ENCODE assay signal across 25 cellular contexts in genomic region chr2:163730556-163730955, GRCh38. TPM values are rescaled to one million over a fixed set of nuclear protein-coding genes. Genes with fewer than 3 reads are reported as not detected.
DNase-seq lines count a peak whose midpoint lies in the region; ATAC-seq and TF ChIP-seq lines count a peak whose summit lies in the region.
"Had no signal": no experiment of that assay in that cellular context is flagged by ENCODE, and none has a peak within 500 bp of the region (broad histone marks: within the 10 kb centered on the region; RNA-seq: fewer than 3 reads in every experiment).

No MANE protein-coding gene starts in this region.

- no peaks in the 10 kb centered on the region for H3K27me3 ChIP-seq in adipocyte (replicated peaks; ENCODE audit: control insufficient read depth, insufficient read depth, low read length)
- H3K27me3 ChIP-seq in gastroesophageal sphincter, result no peaks in the 10 kb centered on the region
- peaks cover 0 to 17% (median 0%) of the 10 kb centered on the region in 7 donors for H3K27me3 ChIP-seq in spleen (replicated peaks in 1 of 7)
- H3K27me3 ChIP-seq in hepatocyte, result no peaks in the 10 kb centered on the region
- H3K27me3 ChIP-seq in neuronal stem cell (ENCODE audit: control insufficient read depth in 3 of 3, insufficient read depth in 3 of 3, low read depth in 1 of 3, low read length in 3 of 3), result no peaks in the 10 kb centered on the region

- H3K27me3 Mint-ChIP-seq in HFFc6 (ENCODE audit: insufficient read depth), result no peaks in the 10 kb centered on the region

- no peak overlapping the region for H3K9ac ChIP-seq in adipocyte (ENCODE audit: low read length)
- H3K9ac ChIP-seq in neuronal stem cell (ENCODE audit: low read depth, low read length, poor library complexity), result no peak overlapping the region
- H3K9ac ChIP-seq: KMS-11 had no signal

- no peak overlapping the region for H2BK12ac ChIP-seq in neuronal stem cell (ENCODE audit: low read length)

- H3K36me3 ChIP-seq in adipocyte (ENCODE audit: control insufficient read depth, insufficient read depth, low read length, severe bottlenecking), result no peaks in the 10 kb centered on the region
- H3K36me3 ChIP-seq in gastroesophageal sphincter, result no peaks in the 10 kb centered on the region
- H3K36me3 ChIP-seq in spleen, result no peaks in the 10 kb centered on the region
- H3K36me3 ChIP-seq in hepatocyte (replicated peaks; ENCODE audit: insufficient read depth, low read depth), result no peaks in the 10 kb centered on the region
- no peaks in the 10 kb centered on the region for H3K36me3 ChIP-seq in neuronal stem cell (replicated peaks in 1 of 2; ENCODE audit: control insufficient read depth in 2 of 2, insufficient read depth in 2 of 2, low read length in 2 of 2)
- H3K36me3 ChIP-seq: HAP-1, suprapubic skin had no signal

- peaks cover 49% of the 10 kb centered on the region for H3K4me1 Mint-ChIP-seq in HFFc6 (ENCODE audit: low read depth)
- H3K4me1 Mint-ChIP-seq: activated CD4-positive, alpha-beta memory T cell treated with anti-CD3 and anti-CD28 coated beads, Interleukin-2, amount 10 ng/mL, durations not matched to agents 7 days and 5 days; activated T-helper 17 cell treated with anti-CD3 and anti-CD28 coated beads, Interleukin-2, amount 50 U/mL, for 72 hours; CD14-positive monocyte; central memory CD8-positive, alpha-beta T cell; stimulated activated effector memory CD8-positive, alpha-beta T cell treated with anti-CD3 and anti-CD28 coated beads, Interleukin-12 subunit alpha, Interleukin-12 subunit beta, amount 100 ng/mL, for 72 hours had no signal

- 92 to 96% methylated on average over 1 of the region's 1 CpG for WGBS in gastroesophageal sphincter (ENCODE audit: low coverage in 1 of 2), 2 donors
- WGBS in spleen, 5 donors, result 80 to 94% (median 82%) methylated on average over 1 of the region's 1 CpG
- 94% methylated on average over 1 of the region's 1 CpG for WGBS in hepatocyte (ENCODE audit: low lambda C conversion rate, missing lambda C conversion rate)
- WGBS in neuronal stem cell (ENCODE audit: extremely low coverage in 2 of 2, insufficient read length in 2 of 2, insufficient replicate concordance in 1 of 2), 2 donors, result no CpG with 5 or more reads among the region's 1 CpG

- H2BK120ac ChIP-seq in neuronal stem cell (ENCODE audit: low read depth, low read length), result no peak overlapping the region

- no peak overlapping the region for H2BK5ac ChIP-seq in neuronal stem cell (ENCODE audit: low read length)

- peak overlapping the region; percentile 55; the same call in 1 of the 2 replicates for H3K4me3 Mint-ChIP-seq in HFFc6
- H3K4me3 Mint-ChIP-seq: activated CD4-positive, alpha-beta memory T cell treated with anti-CD3 and anti-CD28 coated beads, Interleukin-2, amount 10 ng/mL, durations not matched to agents 7 days and 5 days; activated T-helper 17 cell treated with anti-CD3 and anti-CD28 coated beads, Interleukin-2, amount 50 U/mL, for 72 hours; CD14-positive monocyte; central memory CD8-positive, alpha-beta T cell; stimulated activated effector memory CD8-positive, alpha-beta T cell treated with anti-CD3 and anti-CD28 coated beads, Interleukin-12 subunit alpha, Interleukin-12 subunit beta, amount 100 ng/mL, for 72 hours; T-helper 1 cell treated with Interleukin-12 subunit alpha and Interleukin-12 subunit beta and Interleukin-4 antibody, amounts not matched to agents 30 μg/mL and 1 μg/mL, for 36 hours had no signal

- no peak overlapping the region for H4K91ac ChIP-seq in neuronal stem cell (ENCODE audit: low read depth, low read length, poor library complexity)

- H3K27ac ChIP-seq in gastroesophageal sphincter (peak overlapping the region in 3 of 4 donors; percentile 36 to 95 (median 92)), spleen (peak overlapping the region in 7 of 8 donors; percentile 88 to 95 (median 91)), hepatocyte (no peak overlapping the region), neuronal stem cell (replicated peaks; ENCODE audit: low read length) (no peak overlapping the region)
- H3K27ac ChIP-seq: KMS-11, SK-N-MC, suprapubic skin had no signal

- no peak overlapping the region for H2AK5ac ChIP-seq in neuronal stem cell (ENCODE audit: low read depth, low read length)

- H3K4me1 ChIP-seq in adipocyte (ENCODE audit: control insufficient read depth, insufficient read depth, low read length) (peaks cover 34% of the 10 kb centered on the region), gastroesophageal sphincter (peaks cover 0 to 37% (median 0%) of the 10 kb centered on the region in 3 donors), spleen (peaks cover 0 to 25% (median 9%) of the 10 kb centered on the region in 6 donors), hepatocyte (ENCODE audit: insufficient read depth) (no peaks in the 10 kb centered on the region), neuronal stem cell (ENCODE audit: control insufficient read depth in 2 of 2, insufficient read depth in 1 of 2, low read depth in 1 of 2, low read length in 2 of 2) (peaks cover 0 to 13% of the 10 kb centered on the region in 2 donors)

- H3K23ac ChIP-seq in neuronal stem cell (ENCODE audit: low read depth, low read length, poor library complexity), result no peak overlapping the region

- H3K9me3 ChIP-seq in adipocyte (ENCODE audit: control insufficient read depth, low read length), result no peaks in the 10 kb centered on the region
- H3K9me3 ChIP-seq in gastroesophageal sphincter, result no peaks in the 10 kb centered on the region
- H3K9me3 ChIP-seq in spleen, result no peaks in the 10 kb centered on the region
- H3K9me3 ChIP-seq in hepatocyte (ENCODE audit: low read depth), result no peaks in the 10 kb centered on the region
- H3K9me3 ChIP-seq in neuronal stem cell (replicated peaks in 1 of 2; ENCODE audit: control insufficient read depth in 2 of 2, insufficient read depth in 1 of 2, low read depth in 1 of 2, low read length in 2 of 2), result no peaks in the 10 kb centered on the region
- H3K9me3 ChIP-seq: HAP-1, suprapubic skin had no signal

- H3K14ac ChIP-seq in neuronal stem cell (ENCODE audit: low read length), result no peak overlapping the region

- H2BK15ac ChIP-seq in neuronal stem cell (ENCODE audit: low read length), result no peak overlapping the region

- H3K4ac ChIP-seq in neuronal stem cell (ENCODE audit: low read length), result no peak overlapping the region

- intact Hi-C loops in spleen (cut with DNase I; ENCODE audit: low total_unique reads), result no loop called here

- H4K8ac ChIP-seq in neuronal stem cell (ENCODE audit: low read depth, low read length), result no peak overlapping the region

- TF ChIP-seq CTCF in HFFc6 (IDR thresholded peaks at IDR 0.05) (no peak), gastroesophageal sphincter (IDR thresholded peaks at IDR 0.05) (no peak), spleen (IDR thresholded peaks at IDR 0.05 in 8 of 11, conservative IDR thresholded peaks at IDR 0.05 in 3 of 11) (no peak), hepatocyte (IDR thresholded peaks at IDR 0.05; ENCODE audit: poor library complexity) (no peak)

- no peak for DNase-seq in HFFc6
- DNase-seq in adipocyte (ENCODE audit: low read depth), result no peak
- no peak for DNase-seq in spleen
- DNase-seq in hepatocyte (ENCODE audit: low spot score), result no peak
- DNase-seq in germinal center (ENCODE audit: low spot score), result no peak
- DNase-seq in neuronal stem cell (ENCODE audit: low spot score), result no peak
- DNase-seq in NCI-H446 treated with DMSO at 0.1 percent for 48 hours (lab: John Stamatoyannopoulos, UW), result no peak
- DNase-seq: activated CD4-positive, alpha-beta memory T cell treated with anti-CD3 and anti-CD28 coated beads, Interleukin-2, amount 10 ng/mL, durations not matched to agents 7 days and 5 days; activated CD4-positive, CD25-positive, alpha-beta regulatory T cell treated with anti-CD3 and anti-CD28 coated beads, Interleukin-2, amount 50 U/mL, for 72 hours; anterior cingulate cortex; DND-41; NCI-H2227 treated with DMSO at 0.1 percent for 48 hours; stimulated activated CD4-positive, alpha-beta T cell treated with anti-CD3 and anti-CD28 coated beads, Interleukin-4, amount 100 ng/mL, for 1 hour had no signal

- H3K9me3 Mint-ChIP-seq in HFFc6, result no peaks in the 10 kb centered on the region
- H3K9me3 Mint-ChIP-seq: activated CD4-positive, alpha-beta memory T cell treated with anti-CD3 and anti-CD28 coated beads, Interleukin-2, amount 10 ng/mL, durations not matched to agents 7 days and 5 days; T-helper 1 cell treated with Interleukin-12 subunit alpha and Interleukin-12 subunit beta and Interleukin-4 antibody, amounts not matched to agents 30 μg/mL and 1 μg/mL, for 36 hours had no signal

- no peaks in the 10 kb centered on the region for H3K36me3 Mint-ChIP-seq in HFFc6 (ENCODE audit: low read depth)
- H3K36me3 Mint-ChIP-seq: CD14-positive monocyte; stimulated activated effector memory CD8-positive, alpha-beta T cell treated with anti-CD3 and anti-CD28 coated beads, Interleukin-12 subunit alpha, Interleukin-12 subunit beta, amount 100 ng/mL, for 72 hours had no signal

- TF ChIP-seq EP300 in gastroesophageal sphincter (IDR thresholded peaks at IDR 0.05), result no peak

- H2AFZ ChIP-seq in hepatocyte (no peak overlapping the region), neuronal stem cell (ENCODE audit: low read length) (no peak overlapping the region)

- no peak overlapping the region for H3K27ac Mint-ChIP-seq in HFFc6
- H3K27ac Mint-ChIP-seq: activated CD4-positive, alpha-beta memory T cell treated with anti-CD3 and anti-CD28 coated beads, Interleukin-2, amount 10 ng/mL, durations not matched to agents 7 days and 5 days; activated naive CD4-positive, alpha-beta T cell treated with anti-CD3 and anti-CD28 coated beads, Interleukin-2, amount 50 U/mL, for 72 hours; activated T-helper 17 cell treated with anti-CD3 and anti-CD28 coated beads, Interleukin-2, amount 50 U/mL, for 72 hours; CD14-positive monocyte; stimulated activated effector memory CD8-positive, alpha-beta T cell treated with anti-CD3 and anti-CD28 coated beads, Interleukin-12 subunit alpha, Interleukin-12 subunit beta, amount 100 ng/mL, for 72 hours; T-helper 1 cell treated with Interleukin-12 subunit alpha and Interleukin-12 subunit beta and Interleukin-4 antibody, amounts not matched to agents 30 μg/mL and 1 μg/mL, for 36 hours had no signal

- no peak for TF ChIP-seq POLR2A in gastroesophageal sphincter (IDR thresholded peaks at IDR 0.05)
- TF ChIP-seq POLR2A in spleen (IDR thresholded peaks at IDR 0.05), result no peak

- no peaks in the 10 kb centered on the region for H3K9me2 ChIP-seq in hepatocyte (replicated peaks; ENCODE audit: insufficient read depth)

- H3K4me3 ChIP-seq in adipocyte (ENCODE audit: low read length) (peak overlapping the region; percentile 17), gastroesophageal sphincter (no peak overlapping the region), spleen (no peak overlapping the region), hepatocyte (no peak overlapping the region), neuronal stem cell (ENCODE audit: low read length in 2 of 2) (no peak overlapping the region)
- H3K4me3 ChIP-seq: HAP-1, SK-N-MC, suprapubic skin had no signal

- no peak overlapping the region for H3K18ac ChIP-seq in neuronal stem cell (ENCODE audit: low read length)

- ATAC-seq in gastroesophageal sphincter, result no peak
- ATAC-seq: activated naive CD4-positive, alpha-beta T cell treated with anti-CD3 and anti-CD28 coated beads, Interleukin-2, amount 50 U/mL, for 72 hours; activated T-helper 17 cell treated with anti-CD3 and anti-CD28 coated beads, Interleukin-2, amount 50 U/mL, for 72 hours; left lobe of liver; stimulated activated effector memory CD8-positive, alpha-beta T cell treated with anti-CD3 and anti-CD28 coated beads, Interleukin-12 subunit alpha, Interleukin-12 subunit beta, amount 100 ng/mL, for 72 hours had no signal

- no peaks in the 10 kb centered on the region for H3K79me1 ChIP-seq in neuronal stem cell (ENCODE audit: low read depth, low read length)

- peaks cover 53% of the 10 kb centered on the region for H3K79me2 ChIP-seq in hepatocyte

- H3K4me2 ChIP-seq in hepatocyte, result no peak overlapping the region
- H3K4me2 ChIP-seq in neuronal stem cell (ENCODE audit: insufficient read depth, low read length, poor library complexity, severe bottlenecking), result no peak overlapping the region
- H3K4me2 ChIP-seq: KMS-11 had no signal

- H4K20me1 ChIP-seq in hepatocyte (ENCODE audit: insufficient read depth, poor library complexity, severe bottlenecking), result no peaks in the 10 kb centered on the region

RNA-seq across cellular contexts. Expression of gene FIGN, which starts 5.3 kb away (rescaled TPM):
- 1 to 10 TPM; 1.3 to 4.4 (median 2.0) TPM for total RNA-seq in HFFc6 (2021; fragmentation: NEBNext Ultra II Directional; extraction: Animal tissue kit (Norgen Biotek cat#: 25700))
- 10 to 100 TPM in 2 of 4 donors, 1 to 10 TPM in 2; 5.0 to 17.5 (median 10.2) TPM for total RNA-seq in gastroesophageal sphincter
- 10 to 100 TPM in 4 of 7 donors, 1 to 10 TPM in 3; 4.5 to 22.6 (median 11.5) TPM for total RNA-seq in spleen
- polyA plus RNA-seq in spleen, result 1 to 10 TPM in 1 of 3 donors, under 1 TPM in 2; 0.50 to 2.2 (median 0.80) TPM
- 4.5 and 6.0 TPM in 2 replicates for total RNA-seq in hepatocyte
- polyA plus RNA-seq in hepatocyte, result 1.4 TPM in 2 replicates
- polyA plus RNA-seq in neuronal stem cell (2013, experiment 1 of 2), result 31.0 TPM
- polyA plus RNA-seq in neuronal stem cell (2013, experiment 2 of 2), result 31.9 TPM
- total RNA-seq: activated CD4-positive, alpha-beta memory T cell treated with anti-CD3 and anti-CD28 coated beads, Interleukin-2, amount 10 ng/mL, durations not matched to agents 7 days and 5 days; activated naive CD4-positive, alpha-beta T cell treated with anti-CD3 and anti-CD28 coated beads, Interleukin-2, amount 50 U/mL, for 72 hours; activated T-helper 17 cell treated with anti-CD3 and anti-CD28 coated beads, Interleukin-2, amount 50 U/mL, for 72 hours had no signal
- polyA plus RNA-seq: CD14-positive monocyte had no signal

Comparison
In these comparisons a context has a peak if more than half of its experiments do, and no peak if none do; other contexts are left out.
1. H3K27ac ChIP-seq: peak in gastroesophageal sphincter (3 of 4) and spleen (7 of 8); none in hepatocyte (single experiment) and neuronal stem cell (single experiment).